ENCODE assay signal across 18 cellular contexts in the genomic region with DNA sequence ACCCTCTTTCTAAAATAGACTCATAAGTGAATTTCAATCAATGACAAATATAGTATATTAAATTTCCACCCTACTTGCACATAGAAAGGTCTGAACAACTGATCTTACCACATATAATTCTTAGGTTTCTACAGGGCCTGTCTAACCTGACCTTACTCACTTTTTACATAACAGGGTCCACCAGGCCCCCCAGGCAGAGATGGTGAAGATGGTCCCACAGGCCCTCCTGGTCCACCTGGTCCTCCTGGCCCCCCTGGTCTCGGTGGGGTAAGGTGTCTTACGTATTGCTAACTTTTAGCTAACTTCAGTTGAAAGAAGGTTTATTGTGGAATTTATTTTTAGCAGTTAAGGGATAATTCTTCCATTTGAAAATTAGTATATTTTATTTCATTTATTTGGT. TPM values are rescaled to one million over a fixed set of nuclear protein-coding genes. Genes with fewer than 3 reads are reported as not detected.
A peak's percentile ranks its signal among the peaks of the same experiment; 100 is the strongest.
DNase-seq lines count a peak whose midpoint lies in the region; ATAC-seq and TF ChIP-seq lines count a peak whose summit lies in the region.
"Had no signal": no experiment of that assay in that cellular context is flagged by ENCODE, and none has a peak within 500 bp of the region (broad histone marks: within the 10 kb centered on the region; RNA-seq: fewer than 3 reads in every experiment).

No MANE protein-coding gene starts in this region.

- no peak overlapping the region for H3K9ac ChIP-seq in SK-N-SH
- H3K9ac ChIP-seq in muscle layer of colon (ENCODE audit: low read length), result peak overlapping the region; percentile 6
- H3K9ac ChIP-seq: KMS-11 had no signal

- TF ChIP-seq CTCF in SK-N-SH (IDR thresholded peaks at IDR 0.05) (no peak), upper lobe of right lung (IDR thresholded peaks at IDR 0.05) (no peak)

- H3K27me3 ChIP-seq in SK-N-SH (ENCODE audit: insufficient read depth) (no peaks in the 10 kb centered on the region), muscle layer of colon (ENCODE audit: control insufficient read depth in 1 of 2, insufficient read depth in 2 of 2, low read length in 2 of 2) (no peaks in the 10 kb centered on the region), upper lobe of right lung (no peaks in the 10 kb centered on the region)
- H3K27me3 ChIP-seq: body of pancreas had no signal

- no peaks in the 10 kb centered on the region for H4K20me1 ChIP-seq in SK-N-SH (ENCODE audit: insufficient read depth)

- H3K9me3 ChIP-seq in SK-N-SH (no peaks in the 10 kb centered on the region; the same call in 1 of the 2 replicates), muscle layer of colon (ENCODE audit: low read length) (no peaks in the 10 kb centered on the region), upper lobe of right lung (no peaks in the 10 kb centered on the region)
- H3K9me3 ChIP-seq: body of pancreas had no signal

- TF ChIP-seq RAD21 in SK-N-SH (IDR thresholded peaks at IDR 0.05; ENCODE audit: low read length), result no peak

- H3K9me2 ChIP-seq in SK-N-SH, result no peaks in the 10 kb centered on the region

- peaks cover 11% of the 10 kb centered on the region for H3F3A ChIP-seq in SK-N-SH (replicated peaks; ENCODE audit: insufficient read depth)

- H3K36me3 ChIP-seq in SK-N-SH (replicated peaks in 1 of 2; ENCODE audit: control insufficient read depth in 1 of 2, insufficient read depth in 2 of 2, low read length in 1 of 2) (no peaks in the 10 kb centered on the region), muscle layer of colon (ENCODE audit: insufficient read depth, low read length) (peaks cover 52% of the 10 kb centered on the region), upper lobe of right lung (peaks cover 34% of the 10 kb centered on the region)

- intact Hi-C loops in upper lobe of right lung (cut with DNase I), result no loop called here

- H2AFZ ChIP-seq in SK-N-SH (ENCODE audit: low read depth), result peak overlapping the region; percentile 14; the same call in 1 of the 2 replicates

- H3K4me2 ChIP-seq in SK-N-SH, result no peak overlapping the region
- H3K4me2 ChIP-seq: KMS-11 had no signal

- DNase-seq in SK-N-SH (no peak), dedifferentiated amniotic fluid mesenchymal stem cell (ENCODE audit: extremely low spot score) (peak; percentile 18), upper lobe of right lung (no peak), DMS 273 (lab: John Stamatoyannopoulos, UW; ENCODE audit: unreplicated experiment) (no peak)
- DNase-seq in activated CD4-positive, alpha-beta T cell treated with anti-CD3 and anti-CD28 coated beads for 4 hours, result no peak
- DNase-seq: 8988T; activated CD4-positive, alpha-beta T cell treated with anti-CD3 and anti-CD28 coated beads, Interleukin-2, amount 50 U/mL, for 4 hours; activated naive CD4-positive, alpha-beta T cell treated with Interleukin-2 at 50 U/mL for 16 hours; body of pancreas; DMS153; H7; naive B cell; NCI-H1092 treated with DMSO at 0.1 percent for 48 hours; NCI-H2227 treated with DMSO at 0.1 percent for 48 hours had no signal

- ATAC-seq in SK-N-SH treated with all-trans-retinoic acid at 6 μM for 48 hours (no peak), upper lobe of right lung (no peak), GM18511 (IDR thresholded peaks at IDR 0.05; ENCODE audit: unreplicated experiment) (no peak)
- ATAC-seq: body of pancreas had no signal

- TF ChIP-seq EP300 in SK-N-SH (IDR thresholded peaks at IDR 0.05; ENCODE audit: borderline replicate concordance in 1 of 2, low read depth in 1 of 2, low read length in 1 of 2), result no peak

- 95% methylated on average over 2 of the region's 2 CpGs for WGBS in SK-N-SH (ENCODE audit: low lambda C conversion rate)

- H3K27ac ChIP-seq in SK-N-SH (ENCODE audit: low read depth in 2 of 2, low read length in 1 of 2), result no peak overlapping the region
- H3K27ac ChIP-seq in muscle layer of colon (ENCODE audit: low read depth, low read length), result no peak overlapping the region
- no peak overlapping the region for H3K27ac ChIP-seq in upper lobe of right lung
- H3K27ac ChIP-seq: body of pancreas, KMS-11 had no signal

- H3K4me1 ChIP-seq in SK-N-SH (ENCODE audit: control insufficient read depth in 1 of 2, insufficient read depth in 2 of 2, low read depth in 1 of 2, low read length in 1 of 2), result peaks cover 0 to 17% of the 10 kb centered on the region in 2 experiments; a peak in 3 of 4 replicates
- H3K4me1 ChIP-seq in muscle layer of colon (ENCODE audit: insufficient read depth, low read length), result peaks cover 18% of the 10 kb centered on the region
- no peaks in the 10 kb centered on the region for H3K4me1 ChIP-seq in upper lobe of right lung

- H3K4me3 ChIP-seq in SK-N-SH (ENCODE audit: low read depth in 2 of 2, low read length in 1 of 2) (no peak overlapping the region), muscle layer of colon (ENCODE audit: low read depth in 1 of 2, low read length in 2 of 2) (no peak overlapping the region), upper lobe of right lung (peak overlapping the region; percentile 4)
- H3K4me3 ChIP-seq: body of pancreas had no signal

- CTCF ChIA-PET in SK-N-SH (lab: Yijun Ruan, JAX), result interaction anchor here (1.4 to 2.0 kb wide), 5 partner anchors 17 to 778 kb away, joined by 3 to 6 read pairs (median 5); no protein-coding TSS in a partner anchor

- POLR2A ChIA-PET in SK-N-SH (lab: Yijun Ruan, JAX), result no interaction called here

- H3K79me2 ChIP-seq in SK-N-SH (ENCODE audit: insufficient read depth), result no peaks in the 10 kb centered on the region

TF ChIP-seq in SK-N-SH, 30 proteins besides CTCF, POLR2A, EP300 and RAD21 (continues in another document):
- TF ChIP-seq RXRA (IDR thresholded peaks at IDR 0.05; ENCODE audit: borderline replicate concordance, low read depth), result no peak
- no peak for TF ChIP-seq SIN3A (IDR thresholded peaks at IDR 0.05; ENCODE audit: borderline replicate concordance, low read depth, low read length)
- TF ChIP-seq, protein P1, sequence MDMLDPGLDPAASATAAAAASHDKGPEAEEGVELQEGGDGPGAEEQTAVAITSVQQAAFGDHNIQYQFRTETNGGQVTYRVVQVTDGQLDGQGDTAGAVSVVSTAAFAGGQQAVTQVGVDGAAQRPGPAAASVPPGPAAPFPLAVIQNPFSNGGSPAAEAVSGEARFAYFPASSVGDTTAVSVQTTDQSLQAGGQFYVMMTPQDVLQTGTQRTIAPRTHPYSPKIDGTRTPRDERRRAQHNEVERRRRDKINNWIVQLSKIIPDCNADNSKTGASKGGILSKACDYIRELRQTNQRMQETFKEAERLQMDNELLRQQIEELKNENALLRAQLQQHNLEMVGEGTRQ (IDR thresholded peaks at IDR 0.05; ENCODE audit: borderline replicate concordance, low read depth, low read length), result no peak
- TF ChIP-seq CHD2 (IDR thresholded peaks at IDR 0.05; ENCODE audit: low read length, partially characterized antibody), result no peak
- no peak for TF ChIP-seq MXI1 (IDR thresholded peaks at IDR 0.05; ENCODE audit: low read depth, low read length)
- TF ChIP-seq EZH2phosphoT487 (IDR thresholded peaks at IDR 0.05; ENCODE audit: borderline replicate concordance, low read depth), result no peak
- TF ChIP-seq ELF1 (IDR thresholded peaks at IDR 0.05), result no peak
- no peak for TF ChIP-seq FOXM1 (IDR thresholded peaks at IDR 0.05; ENCODE audit: low read depth)
- no peak for TF ChIP-seq POLR2AphosphoS5 (IDR thresholded peaks at IDR 0.05; ENCODE audit: low read depth, low read length)
- TF ChIP-seq YY1 (IDR thresholded peaks at IDR 0.05; ENCODE audit: low read depth), result no peak

TF ChIP-seq in SK-N-SH treated with all-trans-retinoic acid at 6 μM for 48 hours, 23 proteins besides CTCF, POLR2A, EP300 and RAD21:
- no peak for TF ChIP-seq ZNF8 (CRISPR knock-in tag; IDR thresholded peaks at IDR 0.05)
- no peak for TF ChIP-seq ESRRG (CRISPR knock-in tag; IDR thresholded peaks at IDR 0.05)
- TF ChIP-seq, protein P2, sequence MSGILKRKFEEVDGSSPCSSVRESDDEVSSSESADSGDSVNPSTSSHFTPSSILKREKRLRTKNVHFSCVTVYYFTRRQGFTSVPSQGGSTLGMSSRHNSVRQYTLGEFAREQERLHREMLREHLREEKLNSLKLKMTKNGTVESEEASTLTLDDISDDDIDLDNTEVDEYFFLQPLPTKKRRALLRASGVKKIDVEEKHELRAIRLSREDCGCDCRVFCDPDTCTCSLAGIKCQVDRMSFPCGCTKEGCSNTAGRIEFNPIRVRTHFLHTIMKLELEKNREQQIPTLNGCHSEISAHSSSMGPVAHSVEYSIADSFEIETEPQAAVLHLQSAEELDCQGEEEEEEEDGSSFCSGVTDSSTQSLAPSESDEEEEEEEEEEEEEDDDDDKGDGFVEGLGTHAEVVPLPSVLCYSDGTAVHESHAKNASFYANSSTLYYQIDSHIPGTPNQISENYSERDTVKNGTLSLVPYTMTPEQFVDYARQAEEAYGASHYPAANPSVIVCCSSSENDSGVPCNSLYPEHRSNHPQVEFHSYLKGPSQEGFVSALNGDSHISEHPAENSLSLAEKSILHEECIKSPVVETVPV (CRISPR knock-in tag; IDR thresholded peaks at IDR 0.05), result no peak
- no peak for TF ChIP-seq ZC3H10 (CRISPR knock-in tag; IDR thresholded peaks at IDR 0.05)
- no peak for TF ChIP-seq RARB (CRISPR knock-in tag; IDR thresholded peaks at IDR 0.05)
- no peak for TF ChIP-seq ZFP30 (CRISPR knock-in tag; IDR thresholded peaks at IDR 0.05)
- TF ChIP-seq OSR1 (CRISPR knock-in tag; IDR thresholded peaks at IDR 0.05), result no peak
- TF ChIP-seq, protein P3, sequence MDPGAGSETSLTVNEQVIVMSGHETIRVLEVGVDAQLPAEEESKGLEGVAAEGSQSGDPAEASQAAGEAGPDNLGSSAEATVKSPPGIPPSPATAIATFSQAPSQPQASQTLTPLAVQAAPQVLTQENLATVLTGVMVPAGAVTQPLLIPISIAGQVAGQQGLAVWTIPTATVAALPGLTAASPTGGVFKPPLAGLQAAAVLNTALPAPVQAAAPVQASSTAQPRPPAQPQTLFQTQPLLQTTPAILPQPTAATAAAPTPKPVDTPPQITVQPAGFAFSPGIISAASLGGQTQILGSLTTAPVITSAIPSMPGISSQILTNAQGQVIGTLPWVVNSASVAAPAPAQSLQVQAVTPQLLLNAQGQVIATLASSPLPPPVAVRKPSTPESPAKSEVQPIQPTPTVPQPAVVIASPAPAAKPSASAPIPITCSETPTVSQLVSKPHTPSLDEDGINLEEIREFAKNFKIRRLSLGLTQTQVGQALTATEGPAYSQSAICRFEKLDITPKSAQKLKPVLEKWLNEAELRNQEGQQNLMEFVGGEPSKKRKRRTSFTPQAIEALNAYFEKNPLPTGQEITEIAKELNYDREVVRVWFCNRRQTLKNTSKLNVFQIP (CRISPR knock-in tag; IDR thresholded peaks at IDR 0.05; ENCODE audit: borderline replicate concordance, low read depth), result no peak

RNA-seq across cellular contexts. Expression of a gene that starts 5.3 kb away (rescaled TPM):
- 4.5 and 11.4 TPM in 2 replicates for polyA plus RNA-seq in SK-N-SH (2012; rRNA removed)
- 6.5 and 7.3 TPM in 2 replicates for polyA plus RNA-seq in SK-N-SH (2012; cell fraction: cytosol; rRNA removed)
- 13.4 and 14.1 TPM in 2 replicates for polyA plus RNA-seq in SK-N-SH (2012; cell fraction: nucleus; rRNA removed)
- 321 TPM for total RNA-seq in upper lobe of right lung
